ENCODE assay signal across 18 cellular contexts in genomic region chr7:30266686-30267085, GRCh38.
"Had no signal": no experiment of that assay in that cellular context is flagged by ENCODE, and none has a peak within 500 bp of the region (broad histone marks: within the 10 kb centered on the region; RNA-seq: fewer than 3 reads in every experiment).

No MANE protein-coding gene starts in this region.

- H3K27ac ChIP-seq: left ventricle myocardium inferior, ovary, right atrium auricular region, right lobe of liver, stomach, testis, thyroid gland, uterus had no signal

- H3K9me3 ChIP-seq: left ventricle myocardium inferior, mucosa of descending colon, ovary, right atrium auricular region, right lobe of liver, stomach, testis, thyroid gland, uterus had no signal

- H3K4me1 ChIP-seq: left ventricle myocardium inferior, right atrium auricular region, testis, uterus had no signal

- H3K27me3 ChIP-seq: ovary, right atrium auricular region, right lobe of liver, stomach, testis, thyroid gland, uterus had no signal

- DNase-seq: islet precursor cell; left ventricle myocardium inferior; midbrain; mucosa of descending colon; naive thymus-derived CD4-positive, alpha-beta T cell; ovary; right lobe of liver; stimulated activated CD4-positive, alpha-beta T cell treated with anti-CD3 and anti-CD28 coated beads, Interleukin-1b, Interleukin-23, amount 100 ng/mL, for 48 hours; stimulated activated CD4-positive, alpha-beta T cell treated with anti-CD3 and anti-CD28 coated beads, Interleukin-4, amount 100 ng/mL, for 1 hour; stimulated activated naive B cell treated with anti-CD40 and anti-IgM and Interleukin-4, amounts not matched to agents 10 μg/mL and 1 μg/mL and 100 μg/mL, for 72 hours; stimulated activated naive CD8-positive, alpha-beta T cell treated with anti-CD3 and anti-CD28 coated beads, Interleukin-15, Interleukin-2, amounts not matched to agents 100 U/mL and 50 U/mL, for 24 hours; stomach; testis; thyroid gland; uterus had no signal

- H3K36me3 ChIP-seq: left ventricle myocardium inferior, ovary, right atrium auricular region, right lobe of liver, stomach, thyroid gland, uterus had no signal

- H3K4me2 ChIP-seq: smooth muscle cell had no signal

- H3K4me3 ChIP-seq: left ventricle myocardium inferior, lung, mucosa of descending colon, ovary, right atrium auricular region, right lobe of liver, smooth muscle cell, stomach, testis, thyroid gland, uterus had no signal
